ENCODE assay signal across 17 cellular contexts in the genomic region with DNA sequence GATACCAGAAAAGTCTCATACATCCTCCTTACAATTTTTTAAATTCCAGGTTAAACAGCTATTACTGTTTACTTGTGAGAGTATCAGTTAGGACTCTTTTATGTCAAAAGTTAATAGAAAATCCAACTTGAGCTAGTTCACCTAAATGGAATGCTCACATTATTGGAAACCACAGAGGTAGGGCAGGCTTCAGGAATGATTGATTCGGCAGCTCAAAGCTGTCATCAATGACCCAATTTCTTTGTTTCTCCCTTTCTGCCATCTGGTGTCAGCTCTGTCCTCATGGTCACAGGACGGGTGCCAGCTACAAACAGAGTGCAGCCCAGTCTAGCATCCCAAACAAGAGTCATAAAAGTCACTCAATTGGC.
"Had no signal": no experiment of that assay in that cellular context is flagged by ENCODE, and none has a peak within 500 bp of the region (broad histone marks: within the 10 kb centered on the region; RNA-seq: fewer than 3 reads in every experiment).

No MANE protein-coding gene starts in this region.

- H3K4me1 ChIP-seq: gastroesophageal sphincter, lower lobe of right lung, neural progenitor cell, tibial nerve had no signal

- H3K27me3 ChIP-seq: gastroesophageal sphincter, neural progenitor cell, ovary, tibial nerve had no signal

- ATAC-seq: activated CD4-positive, CD25-positive, alpha-beta regulatory T cell treated with anti-CD3 and anti-CD28 coated beads, Interleukin-2, amount 50 U/mL, for 24 hours; gastroesophageal sphincter; lower lobe of right lung; T-cell had no signal

- H3K9me3 ChIP-seq: gastroesophageal sphincter, lower lobe of right lung, ovary, tibial nerve had no signal

- H3K4me3 ChIP-seq: gastroesophageal sphincter, lower lobe of right lung, neural progenitor cell, ovary, tibial nerve had no signal

- DNase-seq: activated CD4-positive, alpha-beta T cell treated with anti-CD3 and anti-CD28 coated beads, Interleukin-2, amount 50 U/mL, for 1 hour; activated CD8-positive, alpha-beta memory T cell treated with anti-CD3 and anti-CD28 coated beads for 24 hours; activated naive CD8-positive, alpha-beta T cell treated with anti-CD3 and anti-CD28 coated beads, Interleukin-2, amount 10 ng/mL, durations not matched to agents 7 days and 5 days; anterior cingulate cortex; erythroblast; hippocampal formation; lower lobe of right lung; midbrain; ovary; stimulated activated CD4-positive, alpha-beta T cell treated with anti-CD3 and anti-CD28 coated beads, Interleukin-2, amount 100 ng/mL, for 48 hours; stimulated activated naive CD4-positive, alpha-beta T cell; T-cell; T-helper 9 cell had no signal

- H3K9ac ChIP-seq: neural progenitor cell had no signal

- H3K36me3 ChIP-seq: gastroesophageal sphincter, lower lobe of right lung, neural progenitor cell, ovary, tibial nerve had no signal

- H3K27ac ChIP-seq: gastroesophageal sphincter, lower lobe of right lung, neural progenitor cell, ovary, tibial nerve had no signal

- H2AFZ ChIP-seq: neural progenitor cell had no signal

- H3K4me2 ChIP-seq: neural progenitor cell had no signal
